Comparison of ENCODE assay signal across 8 cellular contexts in genomic region chr10:24952701-24953349, GRCh38. TPM values are rescaled to one million over a fixed set of nuclear protein-coding genes. Genes with fewer than 3 reads are reported as not detected.
DNase-seq lines count a peak whose midpoint lies in the region; ATAC-seq and TF ChIP-seq lines count a peak whose summit lies in the region.

No MANE protein-coding gene starts in this region.

- H2AK9ac ChIP-seq in IMR-90 (replicated peaks; ENCODE audit: low read depth, low read length, poor library complexity) = peak overlapping the region; percentile 86

- H4K91ac ChIP-seq in IMR-90 (ENCODE audit: insufficient read depth, low read depth, low read length) = peak overlapping the region; percentile 97

- H3K9me3 ChIP-seq in Caco-2 (no peaks in the 10 kb centered on the region), IMR-90 (ENCODE audit: control insufficient read depth, insufficient read depth, low read length) (no peaks in the 10 kb centered on the region)

- H3K36me3 Mint-ChIP-seq in Caco-2 (ENCODE audit: insufficient read depth, unreplicated experiment) = peaks cover 7% of the 10 kb centered on the region

- peak overlapping the region; percentile 84 for H3K27ac ChIP-seq in IMR-90 (ENCODE audit: insufficient read depth, low read length)

- peak overlapping the region; percentile 6 for H2BK20ac ChIP-seq in IMR-90 (ENCODE audit: low read depth, low read length)

- H4K20me1 ChIP-seq in IMR-90 (ENCODE audit: insufficient read depth, low read length) = no peaks in the 10 kb centered on the region

- no peak for TF ChIP-seq POLR2A in IMR-90 (IDR thresholded peaks at IDR 0.05; ENCODE audit: low read depth, low read length)

- no peaks in the 10 kb centered on the region for H3K27me3 ChIP-seq in Caco-2 (replicated peaks; ENCODE audit: control insufficient read depth, insufficient read depth, low read length)
- no peaks in the 10 kb centered on the region for H3K27me3 ChIP-seq in IMR-90 (ENCODE audit: control insufficient read depth, insufficient read depth, low read length)
- no peaks in the 10 kb centered on the region for H3K27me3 ChIP-seq in kidney epithelial cell (ENCODE audit: control insufficient read depth, insufficient read depth, low read length)

- H2BK5ac ChIP-seq in IMR-90 (ENCODE audit: low read depth, low read length, poor library complexity, severe bottlenecking) = peak overlapping the region; percentile 56

- TF ChIP-seq CTCF in Caco-2 (IDR thresholded peaks at IDR 0.05; ENCODE audit: insufficient read depth in 1 of 2, low read depth in 1 of 2, low read length in 1 of 2, severe bottlenecking in 1 of 2, unreplicated experiment in 1 of 2) = peak; percentile 47 to 72
- TF ChIP-seq CTCF in IMR-90 (conservative IDR thresholded peaks at IDR 0.05; ENCODE audit: low read depth, low read length) = peak; percentile 38
- peak; percentile 15 for TF ChIP-seq CTCF in kidney epithelial cell (IDR thresholded peaks at IDR 0.05; ENCODE audit: insufficient read depth, low read length, poor library complexity, severe bottlenecking)

- POLR2A ChIA-PET in Caco-2 (lab: Charles Lee) = interaction anchor here (0.6 to 1.0 kb wide), 4 partner anchors 11 to 231 kb away, joined by 3 to 7 read pairs (median 4); no protein-coding TSS in a partner anchor
- POLR2A ChIA-PET in IMR-90 (lab: Charles Lee; ENCODE audit: unreplicated experiment) = no interaction called here

- peak overlapping the region; percentile 95 for H2BK120ac ChIP-seq in IMR-90 (ENCODE audit: low read depth, low read length)

- peak overlapping the region; percentile 90 for H3K27ac Mint-ChIP-seq in Caco-2 (ENCODE audit: unreplicated experiment)

- H3K4me3 Mint-ChIP-seq in Caco-2 (ENCODE audit: unreplicated experiment) = peak overlapping the region; percentile 84

- intact Hi-C loops in Caco-2 (cut with micrococcal nuclease; ENCODE audit: unreplicated experiment) (loop anchor here (1.0 to 2.0 kb wide), 7 partner anchors 10 to 334 kb away; partner anchors contain the start of genes ENKUR and THNSL1), IMR-90 (cut with micrococcal nuclease) (loop anchor here (1.0 to 5.0 kb wide), 3 partner anchors 61 to 228 kb away; no protein-coding TSS in a partner anchor)

- peaks cover 32% of the 10 kb centered on the region for H3K4me1 ChIP-seq in Caco-2
- H3K4me1 ChIP-seq in IMR-90 (ENCODE audit: control insufficient read depth, insufficient read depth, low read length) = peaks cover 26% of the 10 kb centered on the region

- peak overlapping the region; percentile 85 for H3K18ac ChIP-seq in IMR-90 (ENCODE audit: low read depth, low read length)

- H3K36me3 ChIP-seq in Caco-2 (ENCODE audit: control insufficient read depth, insufficient read depth, low read length) (no peaks in the 10 kb centered on the region), IMR-90 (ENCODE audit: control insufficient read depth, insufficient read depth, low read length) (no peaks in the 10 kb centered on the region), kidney epithelial cell (ENCODE audit: control insufficient read depth, insufficient read depth, low read length) (no peaks in the 10 kb centered on the region)

- H4K5ac ChIP-seq in IMR-90 (ENCODE audit: low read depth, low read length) = peak overlapping the region; percentile 93

- CTCF ChIA-PET in Caco-2 (lab: Charles Lee) (interaction anchor here (0.6 to 1.8 kb wide), 5 partner anchors 11 to 310 kb away, joined by 3 to 10 read pairs (median 3); partner anchors contain the start of genes ENKUR and THNSL1), IMR-90 (lab: Yijun Ruan, JAX) (interaction anchor here (0.6 kb wide), 1 partner anchor 33 kb away, joined by 3 read pairs; no protein-coding TSS in a partner anchor)

- H3K9me3 Mint-ChIP-seq in Caco-2 (ENCODE audit: unreplicated experiment) = no peaks in the 10 kb centered on the region

- peaks cover 12% of the 10 kb centered on the region for H3K9me1 ChIP-seq in IMR-90 (ENCODE audit: insufficient read depth, low read length)

- H3K4me1 Mint-ChIP-seq in Caco-2 (ENCODE audit: low read depth, unreplicated experiment) = peaks cover 23% of the 10 kb centered on the region

- dilution Hi-C loops in IMR-90 (cut with HindIII; ENCODE audit: low sequenced_read_pairs, unreplicated experiment) = no loop called here

- H4K8ac ChIP-seq in IMR-90 (ENCODE audit: low read depth in 2 of 2, low read length in 2 of 2) = peak overlapping the region; percentile 93 to 97

- H2AFZ ChIP-seq in IMR-90 (replicated peaks; ENCODE audit: low read length, poor library complexity) = peak overlapping the region; percentile 96

- H3K4me3 ChIP-seq in Caco-2 (ENCODE audit: low read depth, low read length) (peak overlapping the region; percentile 97), IMR-90 (ENCODE audit: insufficient read depth, low read depth, low read length) (peak overlapping the region; percentile 41), kidney epithelial cell (ENCODE audit: low read depth, low read length) (peak overlapping the region; percentile 58)

- H3K23ac ChIP-seq in IMR-90 (ENCODE audit: low read depth, low read length) = peak overlapping the region; percentile 62

- peak overlapping the region; percentile 52 for H2AK5ac ChIP-seq in IMR-90 (ENCODE audit: low read depth, low read length)

- H3K14ac ChIP-seq in IMR-90 (replicated peaks; ENCODE audit: low read depth, low read length) = peak overlapping the region; percentile 96

- 0 out of 2 replicates have a peak, but pooled peaks have one; percentile 24 for TF ChIP-seq RAD21 in IMR-90 (IDR thresholded peaks at IDR 0.05; ENCODE audit: low read length)

- peak overlapping the region; percentile 62; the same call in 1 of the 2 replicates for H3K56ac ChIP-seq in IMR-90 (ENCODE audit: extremely low read depth, insufficient read depth, low read length)

- peaks cover 6 to 27% of the 10 kb centered on the region in 2 experiments; a peak in 3 of 4 replicates for H3K79me1 ChIP-seq in IMR-90 (ENCODE audit: low read depth in 1 of 2, low read length in 2 of 2)

- WGBS in IMR-90 (ENCODE audit: extremely low coverage in 2 of 2, insufficient read length in 1 of 2), 2 experiments = 0% methylated on average over 4 of the region's 50 CpGs; no CpG with 5 or more reads in 1 of the 2 experiments

- BruUV-seq in Caco-2 (replicated peaks; lab: Mats Ljungman, UMichigan) = no TSS peak
- BruUV-seq in IMR-90 (replicated peaks; lab: Mats Ljungman, UMichigan) = no TSS peak

- H3K9ac ChIP-seq in IMR-90 (ENCODE audit: low read depth, low read length) = peak overlapping the region; percentile 66

- ATAC-seq in GM19463 (IDR thresholded peaks at IDR 0.05; ENCODE audit: unreplicated experiment) (peak; percentile 76), IMR-90 (ENCODE audit: low read depth) (peak; percentile 62)
- peak; percentile 69 to 75 for ATAC-seq in activated CD4-positive, CD25-positive, alpha-beta regulatory T cell treated with anti-CD3 and anti-CD28 coated beads, Interleukin-2, amount 50 U/mL, for 24 hours

- DNase-seq in Caco-2 = peak; percentile 85 to 91
- DNase-seq in IMR-90 = peak; percentile 56
- peak; percentile 56 for DNase-seq in cerebellar cortex (ENCODE audit: low spot score)
- no peak for DNase-seq in kidney epithelial cell (ENCODE audit: low read depth)
- DNase-seq in stimulated activated CD4-positive, alpha-beta T cell treated with anti-CD3 and anti-CD28 coated beads, Interleukin-1b, Interleukin-23, amount 100 ng/mL, for 1 hour (ENCODE audit: low read depth in 2 of 2) = peak; percentile 19 to 21
- no peak for DNase-seq in inferior parietal cortex (ENCODE audit: extremely low spot score)

- H3K4ac ChIP-seq in IMR-90 (ENCODE audit: low read depth, low read length) = peak overlapping the region; percentile 94

- H3K4me2 ChIP-seq in IMR-90 (ENCODE audit: low read depth, low read length) = peak overlapping the region; percentile 67

- in situ Hi-C loops in IMR-90 (cut with MboI; ENCODE audit: low sequenced_read_pairs) = loop anchor here (25.0 kb wide), 1 partner anchor 241 kb away; the partner anchor contains the start of gene ARHGAP21

- no peaks in the 10 kb centered on the region for H3K27me3 Mint-ChIP-seq in Caco-2 (ENCODE audit: insufficient read depth, unreplicated experiment)

- peak overlapping the region; percentile 53; the same call in 1 of the 3 replicates for H2BK15ac ChIP-seq in IMR-90 (ENCODE audit: low read depth, low read length)

TF ChIP-seq in IMR-90, 13 proteins besides CTCF, POLR2A, EP300 and RAD21:
- TF ChIP-seq SMC3 (IDR thresholded peaks at IDR 0.05; ENCODE audit: low read depth, low read length) (peak; percentile 31; the same call in 1 of the 2 replicates), NFE2L2 (IDR thresholded peaks at IDR 0.05; ENCODE audit: low read depth, low read length) (no peak), BHLHE40 (IDR thresholded peaks at IDR 0.05; ENCODE audit: low read depth, low read length) (peak; percentile 16; the same call in 1 of the 2 replicates)
TF ChIP-seq in IMR-90: peak in this region for 2.

RNA-seq across cellular contexts. Expression of gene PRTFDC1, which starts 0.4 kb away (rescaled TPM):
- total RNA-seq in Caco-2 (2022) (66.5 and 83.2 TPM in 2 replicates), IMR-90 (2012; rRNA removed) (17.9 and 24.2 TPM in 2 replicates), kidney epithelial cell (9.6 and 9.9 TPM in 2 replicates)
- 11.9 and 12.3 TPM in 2 replicates for polyA plus RNA-seq in IMR-90 (2012; rRNA removed)
- polyA plus RNA-seq in IMR-90 (2012; cell fraction: cytosol; rRNA removed) = 2.3 and 2.7 TPM in 2 replicates
- polyA plus RNA-seq in IMR-90 (2012; cell fraction: nucleus; rRNA removed; ENCODE audit: low replicate concordance) = 1.1 and 12.1 TPM in 2 replicates

Comparison
In these comparisons a context has a peak if more than half of its experiments do, and no peak if none do; other contexts are left out.
1. DNase-seq: peak in Caco-2 (2 of 2), IMR-90 (single experiment), cerebellar cortex (single experiment) and stimulated activated CD4-positive, alpha-beta T cell treated with anti-CD3 and anti-CD28 coated beads, Interleukin-1b, Interleukin-23, amount 100 ng/mL, for 1 hour (2 of 2); none in kidney epithelial cell (single experiment) and inferior parietal cortex (single experiment).
2. H3K4me3 ChIP-seq: peak in every context shown above with its lines; median percentile 97 in Caco-2; 58 in kidney epithelial cell; 41 in IMR-90.
3. Peak in every context shown above with its lines, with median percentiles within 50 percentile points of each other: CTCF ChIP-seq and ATAC-seq.